ENCODE assay signal across 8 cellular contexts in genomic region chr9:129968690-129969485, GRCh38.
A peak's percentile ranks its signal among the peaks of the same experiment; 100 is the strongest.
DNase-seq lines count a peak whose midpoint lies in the region; ATAC-seq, FAIRE-seq and TF ChIP-seq lines count a peak whose summit lies in the region.

No MANE protein-coding gene starts in this region.

- no peaks in the 10 kb centered on the region for H3K9me1 ChIP-seq in endothelial cell of umbilical vein (replicated peaks; ENCODE audit: control insufficient read depth, extremely low read depth, insufficient read depth, low read length)

- H3K4me2 ChIP-seq in endothelial cell of umbilical vein (ENCODE audit: insufficient read depth, low read length) = peak overlapping the region; percentile 51

- H3K9me3 ChIP-seq in Peyer's patch = no peaks in the 10 kb centered on the region
- H3K9me3 ChIP-seq in endothelial cell of umbilical vein (replicated peaks; ENCODE audit: control insufficient read depth, insufficient read depth, low read length) = no peaks in the 10 kb centered on the region

- CTCF ChIA-PET in endothelial cell of umbilical vein (lab: Charles Lee) = interaction anchor here (0.8 to 2.1 kb wide), 9 partner anchors 12 to 130 kb away, joined by 3 to 7 read pairs (median 3); no protein-coding TSS in a partner anchor

- no TSS peak for BruUV-seq in endothelial cell of umbilical vein (replicated peaks; lab: Mats Ljungman, UMichigan)

- no peak overlapping the region for H2AFZ ChIP-seq in endothelial cell of umbilical vein (ENCODE audit: low read depth, low read length)

- DNase-seq in Caki2 (ENCODE audit: low read depth) (peak; percentile 25), Peyer's patch (peak in 1 of 3 donors; percentile 8), endothelial cell of umbilical vein (ENCODE audit: low read depth, low spot score) (peak; percentile 96), pulmonary artery endothelial cell (ENCODE audit: low read depth, low spot score) (peak; percentile 83)

- TF ChIP-seq POLR2A in Peyer's patch (IDR thresholded peaks at IDR 0.05) (no peak), endothelial cell of umbilical vein (IDR thresholded peaks at IDR 0.05; ENCODE audit: low read depth, low read length) (no peak)

- POLR2A ChIA-PET in endothelial cell of umbilical vein (lab: Charles Lee) = interaction anchor here (1.0 kb wide), 1 partner anchor 74 kb away, joined by 3 read pairs; the partner anchor contains the start of gene FNBP1

- in situ Hi-C loops in Caki2 (cut with HindIII; ENCODE audit: low pct_unique_long_range_greater_than_20kb, low sequenced_read_pairs) = no loop called here

- H3K4me1 ChIP-seq in Peyer's patch (peaks cover 0 to 24% (median 6%) of the 10 kb centered on the region in 4 donors), endothelial cell of umbilical vein (ENCODE audit: control insufficient read depth, extremely low read depth, insufficient read depth, low read length) (peaks cover 26% of the 10 kb centered on the region)

- H3K4me3 ChIP-seq in Peyer's patch (no peak overlapping the region), endothelial cell of umbilical vein (replicated peaks in 1 of 3; ENCODE audit: insufficient read depth in 1 of 3, low read depth in 1 of 3, low read length in 3 of 3) (no peak overlapping the region)

- no peaks in the 10 kb centered on the region for H3K27me3 ChIP-seq in Peyer's patch
- no peaks in the 10 kb centered on the region for H3K27me3 ChIP-seq in endothelial cell of umbilical vein (ENCODE audit: control insufficient read depth in 2 of 2, insufficient read depth in 2 of 2, low read length in 2 of 2)

- no peak overlapping the region for H3K9ac ChIP-seq in endothelial cell of umbilical vein (replicated peaks; ENCODE audit: extremely low read depth, insufficient read depth, low read length)

- no peaks in the 10 kb centered on the region for H4K20me1 ChIP-seq in endothelial cell of umbilical vein (replicated peaks; ENCODE audit: control insufficient read depth, extremely low read depth, insufficient read depth, low read length)

- TF ChIP-seq CTCF in Peyer's patch (IDR thresholded peaks at IDR 0.05) (peak in 1 of 6 experiments; percentile 16), endothelial cell of umbilical vein (IDR thresholded peaks at IDR 0.05; ENCODE audit: extremely low read depth in 1 of 2, insufficient read depth in 1 of 2, low read depth in 1 of 2, low read length in 2 of 2) (no peak)

- H3K79me2 ChIP-seq in endothelial cell of umbilical vein (ENCODE audit: control insufficient read depth, insufficient read depth, low read length) = no peaks in the 10 kb centered on the region

- FAIRE-seq in endothelial cell of umbilical vein (lab: Jason Lieb, UNC) = peak; percentile 89

- intact Hi-C loops in endothelial cell of umbilical vein (cut with micrococcal nuclease) = loop anchor here (1.0 kb wide), 1 partner anchor 83 kb away; no protein-coding TSS in a partner anchor

- H3K27ac ChIP-seq in Peyer's patch (peak overlapping the region in 3 of 4 donors; percentile 28 to 50 (median 46)), endothelial cell of umbilical vein (ENCODE audit: insufficient read depth, low read depth, low read length) (peak overlapping the region; percentile 50)

- dilution Hi-C loops in endothelial cell of umbilical vein (cut with MboI; ENCODE audit: extremely low pct_ligation_motif_present, low sequenced_read_pairs) = no loop called here

- ATAC-seq in GM18517 (IDR thresholded peaks at IDR 0.05; ENCODE audit: unreplicated experiment) = no peak
- no peak for ATAC-seq in GM18867 (IDR thresholded peaks at IDR 0.05; ENCODE audit: unreplicated experiment)
- ATAC-seq in GM21447 (IDR thresholded peaks at IDR 0.05; ENCODE audit: unreplicated experiment) = no peak
- no peak for ATAC-seq in HG03139 (IDR thresholded peaks at IDR 0.05; ENCODE audit: unreplicated experiment)

- H3K36me3 ChIP-seq in Peyer's patch (no peaks in the 10 kb centered on the region), endothelial cell of umbilical vein (ENCODE audit: control insufficient read depth in 2 of 2, extremely low read depth in 1 of 2, insufficient read depth in 2 of 2, low read length in 2 of 2) (peaks cover 0 to 8% of the 10 kb centered on the region in 2 experiments)

TF ChIP-seq in endothelial cell of umbilical vein, 7 proteins besides CTCF, POLR2A, EP300 and RAD21:
- TF ChIP-seq FOS (IDR thresholded peaks at IDR 0.05; ENCODE audit: borderline replicate concordance, insufficient read depth, low read length) (peak; percentile 63), JUN (IDR thresholded peaks at IDR 0.05; ENCODE audit: borderline replicate concordance, insufficient read depth, insufficient read length, low read depth) (peak; percentile 89), MAX (IDR thresholded peaks at IDR 0.05; ENCODE audit: insufficient read depth, insufficient read length) (no peak)
